In genomic region chr6:118387921-118388701, GRCh38 we compare ENCODE assay signal across 14 cellular contexts.
DNase-seq lines count a peak whose midpoint lies in the region; ATAC-seq and TF ChIP-seq lines count a peak whose summit lies in the region.
"Had no signal": no experiment of that assay in that cellular context is flagged by ENCODE, and none has a peak within 500 bp of the region (broad histone marks: within the 10 kb centered on the region; RNA-seq: fewer than 3 reads in every experiment).

No MANE protein-coding gene starts in this region.

- no peaks in the 10 kb centered on the region for H3K36me3 ChIP-seq in breast epithelium

- peaks cover 29% of the 10 kb centered on the region for H3K4me1 Mint-ChIP-seq in MCF 10A (ENCODE audit: insufficient read depth, unreplicated experiment)
- H3K4me1 Mint-ChIP-seq: activated naive CD4-positive, alpha-beta T cell treated with anti-CD3 and anti-CD28 coated beads, Interleukin-2, amount 10 ng/mL, durations not matched to agents 7 days and 5 days had no signal

- intact Hi-C loops in MCF 10A (cut with micrococcal nuclease) (no loop called here), breast epithelium (cut with DNase I; ENCODE audit: low total_unique reads) (no loop called here)

- no peaks in the 10 kb centered on the region for H3K36me3 Mint-ChIP-seq in MCF 10A (ENCODE audit: insufficient read depth, unreplicated experiment)
- H3K36me3 Mint-ChIP-seq: activated naive CD4-positive, alpha-beta T cell treated with anti-CD3 and anti-CD28 coated beads, Interleukin-2, amount 10 ng/mL, durations not matched to agents 7 days and 5 days had no signal

- H3K9me3 Mint-ChIP-seq in MCF 10A (ENCODE audit: unreplicated experiment): no peaks in the 10 kb centered on the region
- H3K9me3 Mint-ChIP-seq: activated naive CD4-positive, alpha-beta T cell treated with anti-CD3 and anti-CD28 coated beads, Interleukin-2, amount 10 ng/mL, durations not matched to agents 7 days and 5 days had no signal

- DNase-seq in MCF 10A (ENCODE audit: unreplicated experiment) (peak; percentile 83), breast epithelium (ENCODE audit: low spot score in 2 of 2) (no peak), SW480 (ENCODE audit: low spot score) (peak; percentile 61), fibroblast of peridontal ligament (ENCODE audit: extremely low read depth) (peak; percentile 79), HK-2 (ENCODE audit: unreplicated experiment) (no peak), NCI-H146 (lab: John Stamatoyannopoulos, UW) (no peak)
- DNase-seq: activated CD4-positive, alpha-beta T cell treated with anti-CD3 and anti-CD28 coated beads for 4 hours; activated naive CD4-positive, alpha-beta T cell treated with anti-CD3 and anti-CD28 coated beads, Interleukin-2, amount 10 ng/mL, durations not matched to agents 7 days and 5 days; NCI-H2171 treated with DMSO at 0.1 percent for 48 hours; Right ventricle myocardium superior had no signal

- POLR2A ChIA-PET in MCF 10A (lab: Yijun Ruan, JAX): no interaction called here

- H3K27ac ChIP-seq in breast epithelium: no peak overlapping the region
- H3K27ac ChIP-seq: 22Rv1 had no signal

- no peaks in the 10 kb centered on the region for H3K27me3 ChIP-seq in breast epithelium

- peak overlapping the region; percentile 1 for H3K27ac Mint-ChIP-seq in MCF 10A (ENCODE audit: low read depth, unreplicated experiment)
- H3K27ac Mint-ChIP-seq: activated naive CD4-positive, alpha-beta T cell treated with anti-CD3 and anti-CD28 coated beads, Interleukin-2, amount 10 ng/mL, durations not matched to agents 7 days and 5 days had no signal

- peak overlapping the region; percentile 39 for H3K4me3 Mint-ChIP-seq in MCF 10A (ENCODE audit: unreplicated experiment)
- H3K4me3 Mint-ChIP-seq: activated naive CD4-positive, alpha-beta T cell treated with anti-CD3 and anti-CD28 coated beads, Interleukin-2, amount 10 ng/mL, durations not matched to agents 7 days and 5 days had no signal

- no peaks in the 10 kb centered on the region for H3K27me3 Mint-ChIP-seq in MCF 10A (ENCODE audit: insufficient read depth, unreplicated experiment)
- H3K27me3 Mint-ChIP-seq: activated naive CD4-positive, alpha-beta T cell treated with anti-CD3 and anti-CD28 coated beads, Interleukin-2, amount 10 ng/mL, durations not matched to agents 7 days and 5 days had no signal

- no peaks in the 10 kb centered on the region for H3K4me1 ChIP-seq in breast epithelium

- no peaks in the 10 kb centered on the region for H3K9me3 ChIP-seq in breast epithelium

- CTCF ChIA-PET in MCF 10A (lab: Yijun Ruan, JAX): interaction anchor here (0.6 to 2.6 kb wide), 2 partner anchors 105 to 1226 kb away, joined by 3 to 7 read pairs; no protein-coding TSS in a partner anchor

- no TSS peak for BruUV-seq in MCF 10A (replicated peaks; lab: Mats Ljungman, UMichigan)

- no peak overlapping the region for H3K4me3 ChIP-seq in breast epithelium

- TF ChIP-seq CTCF in MCF 10A (IDR thresholded peaks at IDR 0.05; ENCODE audit: unreplicated experiment) (no peak), breast epithelium (IDR thresholded peaks at IDR 0.05) (no peak)

- no peak for ATAC-seq in HG02981 (IDR thresholded peaks at IDR 0.05; ENCODE audit: unreplicated experiment)
- ATAC-seq in GM19467 (IDR thresholded peaks at IDR 0.05; ENCODE audit: unreplicated experiment): no peak
- ATAC-seq: HepG2 had no signal

- TF ChIP-seq POLR2A in breast epithelium (IDR thresholded peaks at IDR 0.05): no peak

Comparison
In these comparisons a context has a peak if more than half of its experiments do, and no peak if none do; other contexts are left out.
1. DNase-seq: peak in MCF 10A (single experiment), SW480 (single experiment) and fibroblast of peridontal ligament (single experiment); none in breast epithelium (0 of 2), HK-2 (single experiment) and NCI-H146 (single experiment).